In genomic region chr16:67930678-67931211, GRCh38 we compare ENCODE assay signal across 19 cellular contexts.
"Had no signal": no experiment of that assay in that cellular context is flagged by ENCODE, and none has a peak within 500 bp of the region (broad histone marks: within the 10 kb centered on the region; RNA-seq: fewer than 3 reads in every experiment).

No MANE protein-coding gene starts in this region.

- H3K27me3 ChIP-seq: heart right ventricle, tibial artery had no signal

- H3K9me3 Mint-ChIP-seq: endodermal cell; memory B cell; nephron; stimulated activated naive CD8-positive, alpha-beta T cell treated with anti-CD3 and anti-CD28 coated beads, Interleukin-15, Interleukin-2, amounts not matched to agents 100 ng/mL and 50 ng/mL, for 24 hours had no signal

- H3K27me3 Mint-ChIP-seq: activated naive CD8-positive, alpha-beta T cell; memory B cell; stimulated activated naive CD8-positive, alpha-beta T cell treated with anti-CD3 and anti-CD28 coated beads, Interleukin-15, Interleukin-2, amounts not matched to agents 100 ng/mL and 50 ng/mL, for 24 hours had no signal

- H3K27ac Mint-ChIP-seq: activated naive CD8-positive, alpha-beta T cell; memory B cell; nephron; stimulated activated naive CD8-positive, alpha-beta T cell treated with anti-CD3 and anti-CD28 coated beads, Interleukin-15, Interleukin-2, amounts not matched to agents 100 ng/mL and 50 ng/mL, for 24 hours had no signal

- DNase-seq: activated CD4-positive, CD25-positive, alpha-beta regulatory T cell treated with anti-CD3 and anti-CD28 coated beads, Interleukin-2, amount 50 U/mL, for 72 hours; activated T-cell treated with anti-CD3 and anti-CD28 coated beads, Interleukin-2, amount 50 U/mL, for 1 hour; amniotic stem cell; cerebellar nuclear complex; cortex of kidney; endodermal cell; heart right ventricle; islet precursor cell; nucleus accumbens; posterior cingulate gyrus; stimulated activated CD4-positive, alpha-beta T cell treated with anti-CD3 and anti-CD28 coated beads, Interleukin-4, amount 100 ng/mL, for 1 hour; substantia nigra; tibial artery; WERI-Rb-1 had no signal

- H3K4me3 ChIP-seq: heart right ventricle, tibial artery had no signal

- H3K4me3 Mint-ChIP-seq: activated naive CD8-positive, alpha-beta T cell; endodermal cell; memory B cell; nephron; stimulated activated naive CD8-positive, alpha-beta T cell treated with anti-CD3 and anti-CD28 coated beads, Interleukin-15, Interleukin-2, amounts not matched to agents 100 ng/mL and 50 ng/mL, for 24 hours had no signal

- H3K27ac ChIP-seq: heart right ventricle, tibial artery, WERI-Rb-1 had no signal

- ATAC-seq: heart right ventricle, left colon had no signal

- H3K9me3 ChIP-seq: heart right ventricle, tibial artery had no signal
